14 cellular contexts compared by ENCODE assay signal in genomic region chr3:124599779-124600693, GRCh38.
DNase-seq lines count a peak whose midpoint lies in the region; ATAC-seq and TF ChIP-seq lines count a peak whose summit lies in the region.
"Had no signal": no experiment of that assay in that cellular context is flagged by ENCODE, and none has a peak within 500 bp of the region (broad histone marks: within the 10 kb centered on the region; RNA-seq: fewer than 3 reads in every experiment).

No MANE protein-coding gene starts in this region.

- intact Hi-C loops in body of pancreas (cut with DNase I): no loop called here
- intact Hi-C loops in activated CD4-positive, alpha-beta T cell treated with anti-CD3 and anti-CD28 coated beads for 36 hours (cut with DNase I, micrococcal nuclease): no loop called here

- POLR2A ChIA-PET in activated CD4-positive, alpha-beta T cell treated with anti-CD3 and anti-CD28 coated beads for 36 hours (lab: Charles Lee): no interaction called here

- TF ChIP-seq POLR2A in body of pancreas (IDR thresholded peaks at IDR 0.05): no peak

- no peaks in the 10 kb centered on the region for H3K9me3 ChIP-seq in body of pancreas

- 61 to 77% methylated on average over 4 of the region's 4 CpGs for WGBS in body of pancreas, 2 donors

- CTCF ChIA-PET in activated CD4-positive, alpha-beta T cell treated with anti-CD3 and anti-CD28 coated beads for 36 hours (lab: Charles Lee): interaction anchor here (1.4 kb wide), 1 partner anchor 9 kb away, joined by 3 read pairs; no protein-coding TSS in a partner anchor

- H3K27me3 Mint-ChIP-seq in activated CD4-positive, alpha-beta T cell treated with anti-CD3 and anti-CD28 coated beads for 36 hours: no peaks in the 10 kb centered on the region
- H3K27me3 Mint-ChIP-seq: progenitor cell of endocrine pancreas had no signal

- peaks cover 66% of the 10 kb centered on the region for H3K4me1 ChIP-seq in body of pancreas

- no peaks in the 10 kb centered on the region for H3K9me3 Mint-ChIP-seq in activated CD4-positive, alpha-beta T cell treated with anti-CD3 and anti-CD28 coated beads for 36 hours (ENCODE audit: low read depth)
- H3K9me3 Mint-ChIP-seq: memory B cell had no signal

- H3K36me3 ChIP-seq in body of pancreas (replicated peaks in 1 of 2; ENCODE audit: insufficient read depth in 1 of 2, low read depth in 2 of 2) (no peaks in the 10 kb centered on the region), H7 (replicated peaks; ENCODE audit: control insufficient read depth, insufficient read depth, low read length) (no peaks in the 10 kb centered on the region)

- H3K36me3 Mint-ChIP-seq in activated CD4-positive, alpha-beta T cell treated with anti-CD3 and anti-CD28 coated beads for 36 hours (ENCODE audit: low read depth): no peaks in the 10 kb centered on the region
- H3K36me3 Mint-ChIP-seq: memory B cell had no signal

- peak; percentile 65 for ATAC-seq in body of pancreas
- no peak for ATAC-seq in GM18502 (IDR thresholded peaks at IDR 0.05; ENCODE audit: poor library complexity, unreplicated experiment)
- ATAC-seq in activated CD4-positive, alpha-beta T cell treated with anti-CD3 and anti-CD28 coated beads for 36 hours: no peak
- ATAC-seq in HG02623 (IDR thresholded peaks at IDR 0.05; ENCODE audit: unreplicated experiment): no peak

- peak; percentile 53 for DNase-seq in A172 (ENCODE audit: low spot score)
- peak; percentile 95 for DNase-seq in LoVo (ENCODE audit: low spot score)
- DNase-seq in body of pancreas: peak in 2 of 4 donors; percentile 35 to 36
- peak; percentile 28 for DNase-seq in kidney glomerular epithelial cell (lab: John Stamatoyannopoulos, UW)
- no peak for DNase-seq in H7
- DNase-seq in activated CD4-positive, alpha-beta T cell treated with anti-CD3 and anti-CD28 coated beads for 36 hours: no peak
- DNase-seq: cerebellar nuclear complex, GDM1, NCI-H2227 treated with DMSO at 0.1 percent for 48 hours, SHP77 treated with DMSO at 0.1 percent for 48 hours had no signal

- peak overlapping the region in 1 of 4 donors; percentile 24 for H3K27ac ChIP-seq in body of pancreas

- no peak overlapping the region for H3K27ac Mint-ChIP-seq in activated CD4-positive, alpha-beta T cell treated with anti-CD3 and anti-CD28 coated beads for 36 hours
- H3K27ac Mint-ChIP-seq: memory B cell, progenitor cell of endocrine pancreas had no signal

- H3K4me3 ChIP-seq in body of pancreas (no peak overlapping the region), H7 (ENCODE audit: insufficient read depth, low read depth, low read length) (no peak overlapping the region)

- H3K27me3 ChIP-seq in body of pancreas: no peaks in the 10 kb centered on the region
- H3K27me3 ChIP-seq in H7 (ENCODE audit: control insufficient read depth, insufficient read depth, low read length): no peaks in the 10 kb centered on the region

- no peak overlapping the region for H3K4me3 Mint-ChIP-seq in activated CD4-positive, alpha-beta T cell treated with anti-CD3 and anti-CD28 coated beads for 36 hours
- H3K4me3 Mint-ChIP-seq: memory B cell had no signal

- no peaks in the 10 kb centered on the region for H3K4me1 Mint-ChIP-seq in activated CD4-positive, alpha-beta T cell treated with anti-CD3 and anti-CD28 coated beads for 36 hours

- TF ChIP-seq CTCF in body of pancreas (IDR thresholded peaks at IDR 0.05): no peak

Comparison
In these comparisons a context has a peak if more than half of its experiments do, and no peak if none do; other contexts are left out.
1. DNase-seq: peak in A172 (single experiment), LoVo (single experiment) and kidney glomerular epithelial cell (single experiment); none in H7 (single experiment) and activated CD4-positive, alpha-beta T cell treated with anti-CD3 and anti-CD28 coated beads for 36 hours (single experiment).